In genomic region chr11:118705111-118705741, GRCh38 we compare ENCODE assay signal across 9 cellular contexts. TPM values are rescaled to one million over a fixed set of nuclear protein-coding genes. Genes with fewer than 3 reads are reported as not detected.
A peak's percentile ranks its signal among the peaks of the same experiment; 100 is the strongest.
DNase-seq lines count a peak whose midpoint lies in the region; ATAC-seq and TF ChIP-seq lines count a peak whose summit lies in the region.
"Had no signal": no experiment of that assay in that cellular context is flagged by ENCODE, and none has a peak within 500 bp of the region (broad histone marks: within the 10 kb centered on the region; RNA-seq: fewer than 3 reads in every experiment).

No MANE protein-coding gene starts in this region.

- peaks cover 21 to 68% (median 33%) of the 10 kb centered on the region in 4 donors for H3K4me1 Mint-ChIP-seq in CD4-positive, CD25-positive, alpha-beta regulatory T cell
- peaks cover 12% of the 10 kb centered on the region for H3K4me1 Mint-ChIP-seq in activated T-helper 17 cell treated with anti-CD3 and anti-CD28 coated beads, Interleukin-2, amount 50 U/mL, for 72 hours

- DNase-seq in CD4-positive, CD25-positive, alpha-beta regulatory T cell, result peak in 2 of 3 donors; percentile 61 to 89
- peak; percentile 63 for DNase-seq in lower lobe of right lung
- DNase-seq in NCI-H524 treated with DMSO at 0.1 percent for 48 hours (lab: John Stamatoyannopoulos, UW), result no peak
- DNase-seq in SK-N-SH, result no peak
- DNase-seq in NCI-H187 treated with DMSO at 0.1 percent for 48 hours (lab: John Stamatoyannopoulos, UW), result no peak

- no peaks in the 10 kb centered on the region for H3K27me3 ChIP-seq in CD4-positive, CD25-positive, alpha-beta regulatory T cell (ENCODE audit: control insufficient read depth, insufficient read depth, low read length)
- H3K27me3 ChIP-seq in Loucy (ENCODE audit: insufficient read depth, low read length, poor library complexity, severe bottlenecking), result peaks cover 3% of the 10 kb centered on the region
- no peaks in the 10 kb centered on the region for H3K27me3 ChIP-seq in lower lobe of right lung (ENCODE audit: low read depth)
- H3K27me3 ChIP-seq in SK-N-SH (ENCODE audit: insufficient read depth), result no peaks in the 10 kb centered on the region; the same call in 1 of the 2 replicates
- H3K27me3 ChIP-seq: heart left ventricle had no signal

- intact Hi-C loops in lower lobe of right lung (cut with DNase I), result no loop called here

- peaks cover 0 to 4% (median 2%) of the 10 kb centered on the region in 7 donors for H3K9me3 Mint-ChIP-seq in CD4-positive, CD25-positive, alpha-beta regulatory T cell
- H3K9me3 Mint-ChIP-seq in activated T-helper 17 cell treated with anti-CD3 and anti-CD28 coated beads, Interleukin-2, amount 50 U/mL, for 72 hours, result peaks cover 3% of the 10 kb centered on the region

- TF ChIP-seq CTCF in Loucy (conservative IDR thresholded peaks at IDR 0.05; ENCODE audit: low read length), result no peak
- TF ChIP-seq CTCF in lower lobe of right lung (IDR thresholded peaks at IDR 0.05), result no peak
- no peak for TF ChIP-seq CTCF in SK-N-SH (IDR thresholded peaks at IDR 0.05)

- no peak for TF ChIP-seq RAD21 in SK-N-SH (IDR thresholded peaks at IDR 0.05; ENCODE audit: low read length)

- no peaks in the 10 kb centered on the region for H4K20me1 ChIP-seq in Loucy (ENCODE audit: insufficient read depth, low read length, poor library complexity, severe bottlenecking)
- H4K20me1 ChIP-seq in SK-N-SH (ENCODE audit: insufficient read depth), result no peaks in the 10 kb centered on the region

- H3K79me2 ChIP-seq in Loucy (ENCODE audit: insufficient read depth, low read length), result no peaks in the 10 kb centered on the region
- H3K79me2 ChIP-seq in SK-N-SH (ENCODE audit: insufficient read depth), result no peaks in the 10 kb centered on the region

- no peaks in the 10 kb centered on the region for H3K9me2 ChIP-seq in Loucy (replicated peaks; ENCODE audit: low read depth, low read length)
- no peaks in the 10 kb centered on the region for H3K9me2 ChIP-seq in SK-N-SH

- peak overlapping the region; percentile 44 for H3K4me3 ChIP-seq in CD4-positive, CD25-positive, alpha-beta regulatory T cell (ENCODE audit: low read depth, low read length)
- peak overlapping the region; percentile 58 for H3K4me3 ChIP-seq in Loucy (ENCODE audit: low read length, poor library complexity, severe bottlenecking)
- no peak overlapping the region for H3K4me3 ChIP-seq in lower lobe of right lung
- no peak overlapping the region for H3K4me3 ChIP-seq in SK-N-SH (ENCODE audit: low read depth in 2 of 2, low read length in 1 of 2)
- H3K4me3 ChIP-seq: heart left ventricle had no signal

- TF ChIP-seq EP300 in SK-N-SH (IDR thresholded peaks at IDR 0.05; ENCODE audit: borderline replicate concordance in 1 of 2, low read depth in 1 of 2, low read length in 1 of 2), result no peak

- H3K36me3 Mint-ChIP-seq in CD4-positive, CD25-positive, alpha-beta regulatory T cell, result no peaks in the 10 kb centered on the region
- no peaks in the 10 kb centered on the region for H3K36me3 Mint-ChIP-seq in activated T-helper 17 cell treated with anti-CD3 and anti-CD28 coated beads, Interleukin-2, amount 50 U/mL, for 72 hours (ENCODE audit: low read depth)

- ATAC-seq in CD4-positive, CD25-positive, alpha-beta regulatory T cell (ENCODE audit: low read depth in 2 of 2), result peak; percentile 78 to 89
- peak; percentile 81 for ATAC-seq in activated T-helper 17 cell treated with anti-CD3 and anti-CD28 coated beads, Interleukin-2, amount 50 U/mL, for 72 hours (replicated peaks)
- ATAC-seq in lower lobe of right lung (peak; percentile 46 to 68), GM21526 (IDR thresholded peaks at IDR 0.05; ENCODE audit: low FRiP score, unreplicated experiment) (no peak)

- H3K27ac Mint-ChIP-seq in CD4-positive, CD25-positive, alpha-beta regulatory T cell, result peak overlapping the region; percentile 95 to 97 (median 97)
- no peak overlapping the region for H3K27ac Mint-ChIP-seq in activated T-helper 17 cell treated with anti-CD3 and anti-CD28 coated beads, Interleukin-2, amount 50 U/mL, for 72 hours

- peak overlapping the region; percentile 82 for H3K4me2 ChIP-seq in Loucy (ENCODE audit: low read depth, low read length, poor library complexity, severe bottlenecking)
- H3K4me2 ChIP-seq in SK-N-SH, result no peak overlapping the region

- CTCF ChIA-PET in SK-N-SH (lab: Yijun Ruan, JAX), result interaction anchor here (0.6 to 2.0 kb wide), 7 partner anchors 10 to 46 kb away, joined by 3 to 9 read pairs (median 3); no protein-coding TSS in a partner anchor

- H3K4me1 ChIP-seq in CD4-positive, CD25-positive, alpha-beta regulatory T cell (ENCODE audit: control insufficient read depth, insufficient read depth, low read length, poor library complexity, severe bottlenecking), result peaks cover 46% of the 10 kb centered on the region
- H3K4me1 ChIP-seq in Loucy (ENCODE audit: insufficient read depth, low read length, poor library complexity, severe bottlenecking), result peaks cover 20% of the 10 kb centered on the region
- peaks cover 6% of the 10 kb centered on the region for H3K4me1 ChIP-seq in lower lobe of right lung
- peaks cover 0 to 12% of the 10 kb centered on the region in 2 experiments; a peak in 1 of 4 replicates for H3K4me1 ChIP-seq in SK-N-SH (ENCODE audit: control insufficient read depth in 1 of 2, insufficient read depth in 2 of 2, low read depth in 1 of 2, low read length in 1 of 2)

- H3K36me3 ChIP-seq in CD4-positive, CD25-positive, alpha-beta regulatory T cell (ENCODE audit: control insufficient read depth, insufficient read depth, low read length), result no peaks in the 10 kb centered on the region
- H3K36me3 ChIP-seq in Loucy (ENCODE audit: insufficient read depth, low read length) (no peaks in the 10 kb centered on the region), lower lobe of right lung (no peaks in the 10 kb centered on the region), SK-N-SH (replicated peaks in 1 of 2; ENCODE audit: control insufficient read depth in 1 of 2, insufficient read depth in 2 of 2, low read length in 1 of 2) (no peaks in the 10 kb centered on the region)
- H3K36me3 ChIP-seq: heart left ventricle had no signal

- POLR2A ChIA-PET in SK-N-SH (lab: Yijun Ruan, JAX), result no interaction called here

- H2AFZ ChIP-seq in Loucy (ENCODE audit: low read length), result peak overlapping the region; percentile 80
- no peak overlapping the region for H2AFZ ChIP-seq in SK-N-SH (ENCODE audit: low read depth)

- WGBS in SK-N-SH (ENCODE audit: low lambda C conversion rate), result 86% methylated on average over 13 of the region's 15 CpGs

- H3F3A ChIP-seq in Loucy (ENCODE audit: low read depth) (no peaks in the 10 kb centered on the region), SK-N-SH (replicated peaks; ENCODE audit: insufficient read depth) (no peaks in the 10 kb centered on the region)

- H3K9ac ChIP-seq in Loucy (ENCODE audit: low read depth, low read length, poor library complexity, severe bottlenecking) (peak overlapping the region; percentile 29), SK-N-SH (no peak overlapping the region)

- H3K4me3 Mint-ChIP-seq in CD4-positive, CD25-positive, alpha-beta regulatory T cell, result peak overlapping the region; percentile 51 to 83 (median 80)
- H3K4me3 Mint-ChIP-seq in activated T-helper 17 cell treated with anti-CD3 and anti-CD28 coated beads, Interleukin-2, amount 50 U/mL, for 72 hours, result peak overlapping the region; percentile 44

- H3K27me3 Mint-ChIP-seq in CD4-positive, CD25-positive, alpha-beta regulatory T cell, result peaks cover 6% of the 10 kb centered on the region
- H3K27me3 Mint-ChIP-seq in activated T-helper 17 cell treated with anti-CD3 and anti-CD28 coated beads, Interleukin-2, amount 50 U/mL, for 72 hours, result no peaks in the 10 kb centered on the region

- peak overlapping the region; percentile 63 for H3K27ac ChIP-seq in CD4-positive, CD25-positive, alpha-beta regulatory T cell (ENCODE audit: insufficient read depth, low read length, poor library complexity, severe bottlenecking)
- H3K27ac ChIP-seq in lower lobe of right lung (no peak overlapping the region), SK-N-SH (ENCODE audit: low read depth in 2 of 2, low read length in 1 of 2) (no peak overlapping the region)
- H3K27ac ChIP-seq: heart left ventricle had no signal

- peaks cover 0 to 3% of the 10 kb centered on the region in 2 experiments for H3K9me3 ChIP-seq in CD4-positive, CD25-positive, alpha-beta regulatory T cell (ENCODE audit: control insufficient read depth in 2 of 2, low read length in 2 of 2)
- H3K9me3 ChIP-seq in Loucy (ENCODE audit: insufficient read depth, low read depth, low read length) (no peaks in the 10 kb centered on the region), lower lobe of right lung (no peaks in the 10 kb centered on the region), SK-N-SH (no peaks in the 10 kb centered on the region)

TF ChIP-seq in SK-N-SH, 30 proteins besides CTCF, POLR2A, EP300 and RAD21:
- no peak for TF ChIP-seq FOSL2 (IDR thresholded peaks at IDR 0.05; ENCODE audit: borderline replicate concordance, low read depth)
TF ChIP-seq in SK-N-SH: peak in this region for 0.

RNA-seq across cellular contexts. Expression of gene TREH, which starts 25.8 kb away (rescaled TPM):
- total RNA-seq in CD4-positive, CD25-positive, alpha-beta regulatory T cell, result not detected
- not detected for polyA plus RNA-seq in CD4-positive, CD25-positive, alpha-beta regulatory T cell
- not detected for total RNA-seq in activated T-helper 17 cell treated with anti-CD3 and anti-CD28 coated beads, Interleukin-2, amount 50 U/mL, for 72 hours
- total RNA-seq in lower lobe of right lung, result 0.30 TPM
- not detected in 2 replicates for polyA plus RNA-seq in SK-N-SH (2012; rRNA removed)
- polyA plus RNA-seq in SK-N-SH (2012; cell fraction: cytosol; rRNA removed), result not detected in 2 replicates
- polyA plus RNA-seq in SK-N-SH (2012; cell fraction: nucleus; rRNA removed), result not detected in 2 replicates
- total RNA-seq: heart left ventricle had no signal

Comparison
In these comparisons a context has a peak if more than half of its experiments do, and no peak if none do; other contexts are left out.
1. DNase-seq: peak in CD4-positive, CD25-positive, alpha-beta regulatory T cell (2 of 3) and lower lobe of right lung (single experiment); none in NCI-H524 treated with DMSO at 0.1 percent for 48 hours (single experiment), SK-N-SH (single experiment) and NCI-H187 treated with DMSO at 0.1 percent for 48 hours (single experiment).
2. H3K4me3 ChIP-seq: peak in CD4-positive, CD25-positive, alpha-beta regulatory T cell (single experiment) and Loucy (single experiment); none in lower lobe of right lung (single experiment) and SK-N-SH (0 of 2).